In genomic region chr19:46981296-46981695, GRCh38 we compare ENCODE assay signal across 13 cellular contexts. TPM values are rescaled to one million over a fixed set of nuclear protein-coding genes. Genes with fewer than 3 reads are reported as not detected.
DNase-seq lines count a peak whose midpoint lies in the region; ATAC-seq, FAIRE-seq and TF ChIP-seq lines count a peak whose summit lies in the region.
"Had no signal": no experiment of that assay in that cellular context is flagged by ENCODE, and none has a peak within 500 bp of the region (broad histone marks: within the 10 kb centered on the region; RNA-seq: fewer than 3 reads in every experiment).

No MANE protein-coding gene starts in this region.

- H3K27ac ChIP-seq in VCaP = peak overlapping the region; percentile 15; the same call in 1 of the 2 replicates

- H3K4me1 Mint-ChIP-seq in glutamatergic neuron (ENCODE audit: low read depth, unreplicated experiment) = peaks cover 51% of the 10 kb centered on the region
- peaks cover 63% of the 10 kb centered on the region for H3K4me1 Mint-ChIP-seq in stimulated activated effector memory CD8-positive, alpha-beta T cell treated with anti-CD3 and anti-CD28 coated beads, Interleukin-12 subunit alpha, Interleukin-12 subunit beta, amount 100 ng/mL, for 72 hours

- no peak for FAIRE-seq in frontal cortex (lab: Jason Lieb, UNC)
- FAIRE-seq: RCC 7860 had no signal

- H3K27me3 Mint-ChIP-seq in glutamatergic neuron (ENCODE audit: unreplicated experiment) = peaks cover 4% of the 10 kb centered on the region
- H3K27me3 Mint-ChIP-seq: natural killer cell treated with Interleukin-12 subunit alpha and Interleukin-12 subunit beta and Interleukin-15 and Interleukin-18, amount 100 ng/mL, for 72 hours had no signal

- peaks cover 11% of the 10 kb centered on the region for H3K9me3 Mint-ChIP-seq in glutamatergic neuron (ENCODE audit: unreplicated experiment)
- no peaks in the 10 kb centered on the region for H3K9me3 Mint-ChIP-seq in stimulated activated effector memory CD8-positive, alpha-beta T cell treated with anti-CD3 and anti-CD28 coated beads, Interleukin-12 subunit alpha, Interleukin-12 subunit beta, amount 100 ng/mL, for 72 hours
- H3K9me3 Mint-ChIP-seq: natural killer cell treated with Interleukin-12 subunit alpha and Interleukin-12 subunit beta and Interleukin-15 and Interleukin-18, amount 100 ng/mL, for 72 hours had no signal

- ATAC-seq in stimulated activated effector memory CD8-positive, alpha-beta T cell treated with anti-CD3 and anti-CD28 coated beads, Interleukin-12 subunit alpha, Interleukin-12 subunit beta, amount 100 ng/mL, for 72 hours = no peak
- ATAC-seq: natural killer cell treated with Interleukin-12 subunit alpha and Interleukin-12 subunit beta and Interleukin-15 and Interleukin-18, amount 100 ng/mL, for 72 hours had no signal

- peak overlapping the region; percentile 39 for H3K4me3 Mint-ChIP-seq in glutamatergic neuron (ENCODE audit: unreplicated experiment)
- H3K4me3 Mint-ChIP-seq in stimulated activated effector memory CD8-positive, alpha-beta T cell treated with anti-CD3 and anti-CD28 coated beads, Interleukin-12 subunit alpha, Interleukin-12 subunit beta, amount 100 ng/mL, for 72 hours = no peak overlapping the region
- H3K4me3 Mint-ChIP-seq: natural killer cell treated with Interleukin-12 subunit alpha and Interleukin-12 subunit beta and Interleukin-15 and Interleukin-18, amount 100 ng/mL, for 72 hours had no signal

- H3K27ac Mint-ChIP-seq in glutamatergic neuron (ENCODE audit: unreplicated experiment) = peak overlapping the region; percentile 18
- peak overlapping the region; percentile 70 for H3K27ac Mint-ChIP-seq in stimulated activated effector memory CD8-positive, alpha-beta T cell treated with anti-CD3 and anti-CD28 coated beads, Interleukin-12 subunit alpha, Interleukin-12 subunit beta, amount 100 ng/mL, for 72 hours
- H3K27ac Mint-ChIP-seq: natural killer cell treated with Interleukin-12 subunit alpha and Interleukin-12 subunit beta and Interleukin-15 and Interleukin-18, amount 100 ng/mL, for 72 hours had no signal

- no peaks in the 10 kb centered on the region for H3K36me3 Mint-ChIP-seq in glutamatergic neuron (ENCODE audit: unreplicated experiment)
- H3K36me3 Mint-ChIP-seq in stimulated activated effector memory CD8-positive, alpha-beta T cell treated with anti-CD3 and anti-CD28 coated beads, Interleukin-12 subunit alpha, Interleukin-12 subunit beta, amount 100 ng/mL, for 72 hours = peaks cover 36% of the 10 kb centered on the region
- H3K36me3 Mint-ChIP-seq: natural killer cell treated with Interleukin-12 subunit alpha and Interleukin-12 subunit beta and Interleukin-15 and Interleukin-18, amount 100 ng/mL, for 72 hours had no signal

- peak; percentile 31 for DNase-seq in NOMO-1 treated with DMSO at 0.1 percent for 48 hours (lab: John Stamatoyannopoulos, UW; ENCODE audit: unreplicated experiment)
- DNase-seq in NOMO-1 treated with dmso at 0.1 percent for 144 hours (lab: John Stamatoyannopoulos, UW; ENCODE audit: unreplicated experiment) = no peak
- no peak for DNase-seq in glutamatergic neuron
- no peak for DNase-seq in stimulated activated effector memory CD8-positive, alpha-beta T cell treated with anti-CD3 and anti-CD28 coated beads, Interleukin-12 subunit alpha, Interleukin-12 subunit beta, amount 100 ng/mL, for 72 hours (ENCODE audit: low spot score in 2 of 2)
- no peak for DNase-seq in frontal cortex (ENCODE audit: low spot score in 2 of 2)
- no peak for DNase-seq in SHP77 treated with DMSO at 0.1 percent for 48 hours (lab: John Stamatoyannopoulos, UW)
- DNase-seq in NCI-H226 = no peak
- DNase-seq: NCI-H1105; NCI-H510A; stimulated activated CD4-positive, alpha-beta T cell treated with anti-CD3 and anti-CD28 coated beads, Interleukin-12 subunit alpha, Interleukin-12 subunit beta, amount 100 ng/mL, for 4 hours had no signal

- no peak for TF ChIP-seq CTCF in VCaP (conservative IDR thresholded peaks at IDR 0.05)
- no peak for TF ChIP-seq CTCF in glutamatergic neuron (IDR thresholded peaks at IDR 0.05; ENCODE audit: partially characterized antibody, unreplicated experiment)

RNA-seq across cellular contexts. Expression of gene NPAS1, which starts 38.3 kb away (rescaled TPM):
- total RNA-seq in glutamatergic neuron (ENCODE audit: unreplicated experiment) (1.7 TPM), frontal cortex (2.9 TPM)
- total RNA-seq: natural killer cell treated with Interleukin-12 subunit alpha and Interleukin-12 subunit beta and Interleukin-15 and Interleukin-18, amount 100 ng/mL, for 72 hours had no signal
